Comparison of ENCODE assay signal across 20 cellular contexts in the genomic region with DNA sequence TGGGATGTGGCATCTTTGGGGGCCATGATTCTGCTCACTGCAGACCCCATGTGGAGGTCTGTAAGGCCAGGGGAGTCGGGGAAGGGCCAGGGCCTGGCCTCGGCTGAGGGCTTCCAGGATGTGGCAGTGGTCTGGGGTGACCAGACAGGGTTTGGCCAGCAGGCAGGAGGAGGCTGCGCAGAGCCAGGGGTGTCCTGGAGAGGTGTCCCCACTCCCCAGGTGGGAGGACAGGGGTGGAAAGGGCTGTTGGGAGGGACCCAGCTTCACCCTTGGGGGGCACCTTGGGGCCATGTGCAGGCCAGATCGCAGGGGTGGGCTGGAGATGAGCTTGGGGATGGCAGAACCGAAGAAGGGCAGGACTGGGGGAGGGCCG.
"Had no signal": no experiment of that assay in that cellular context is flagged by ENCODE, and none has a peak within 500 bp of the region (broad histone marks: within the 10 kb centered on the region; RNA-seq: fewer than 3 reads in every experiment).

No MANE protein-coding gene starts in this region.

- DNase-seq: effector memory CD8-positive, alpha-beta T cell; immature natural killer cell; left ventricle myocardium inferior; mesenchymal stem cell; naive B cell; retina; sigmoid colon; stimulated activated CD4-positive, alpha-beta T cell treated with anti-CD3 and anti-CD28 coated beads, Interleukin-12 subunit alpha, Interleukin-12 subunit beta, amount 100 ng/mL, for 4 hours; stimulated activated naive CD4-positive, alpha-beta T cell; stomach; trophoblast cell had no signal

- H3K4me3 ChIP-seq: esophagus muscularis mucosa, gastroesophageal sphincter, left ventricle myocardium inferior, lung, psoas muscle, sigmoid colon, skin epidermis, stomach, thoracic aorta had no signal

- H3K36me3 ChIP-seq: esophagus muscularis mucosa, gastroesophageal sphincter, left ventricle myocardium inferior, sigmoid colon, stomach, thoracic aorta had no signal

- ATAC-seq: effector memory CD8-positive, alpha-beta T cell; gastroesophageal sphincter had no signal

- FAIRE-seq: keratinocyte had no signal

- H3K27ac ChIP-seq: epithelial cell of prostate, esophagus muscularis mucosa, gastroesophageal sphincter, left ventricle myocardium inferior, psoas muscle, sigmoid colon, skin epidermis, stomach, thoracic aorta had no signal

- H3K9me3 ChIP-seq: esophagus muscularis mucosa, gastroesophageal sphincter, left ventricle myocardium inferior, neutrophil, psoas muscle, sigmoid colon, stomach, thoracic aorta had no signal

- H3K4me1 ChIP-seq: psoas muscle had no signal
